Comparison of ENCODE assay signal across 8 cellular contexts in genomic region chr20:47352332-47353223, GRCh38. TPM values are rescaled to one million over a fixed set of nuclear protein-coding genes. Genes with fewer than 3 reads are reported as not detected.
DNase-seq lines count a peak whose midpoint lies in the region; ATAC-seq and TF ChIP-seq lines count a peak whose summit lies in the region.

No MANE protein-coding gene starts in this region.

- H3K36me3 ChIP-seq in smooth muscle cell (ENCODE audit: low read depth) = no peaks in the 10 kb centered on the region

- peak overlapping the region; percentile 80 for H3K27ac Mint-ChIP-seq in T-helper 2 cell treated with Interferon-gamma antibody and Interleukin-4, amounts not matched to agents 5 μg/mL and 100 μg/mL, for 36 hours
- peak overlapping the region; percentile 52 for H3K27ac Mint-ChIP-seq in activated CD8-positive, alpha-beta T cell treated with anti-CD3 and anti-CD28 coated beads for 36 hours
- H3K27ac Mint-ChIP-seq in stimulated activated memory B cell treated with anti-CD40 and anti-IgM and Interleukin-4, amounts not matched to agents 10 μg/mL and 1 μg/mL and 100 μg/mL, for 72 hours = no peak overlapping the region

- H3K4me3 Mint-ChIP-seq in T-helper 2 cell treated with Interferon-gamma antibody and Interleukin-4, amounts not matched to agents 5 μg/mL and 100 μg/mL, for 36 hours = no peak overlapping the region
- H3K4me3 Mint-ChIP-seq in activated CD8-positive, alpha-beta T cell treated with anti-CD3 and anti-CD28 coated beads for 36 hours = no peak overlapping the region
- no peak overlapping the region for H3K4me3 Mint-ChIP-seq in stimulated activated memory B cell treated with anti-CD40 and anti-IgM and Interleukin-4, amounts not matched to agents 10 μg/mL and 1 μg/mL and 100 μg/mL, for 72 hours

- peaks cover 89% of the 10 kb centered on the region for H3K79me2 ChIP-seq in smooth muscle cell (ENCODE audit: low read depth)

- intact Hi-C loops in activated CD8-positive, alpha-beta T cell treated with anti-CD3 and anti-CD28 coated beads for 36 hours (cut with micrococcal nuclease) = loop anchor here (5.0 kb wide), 1 partner anchor 35 kb away; no protein-coding TSS in a partner anchor
- intact Hi-C loops in left ventricle myocardium superior (cut with micrococcal nuclease) = no loop called here

- H4K20me1 ChIP-seq in smooth muscle cell (ENCODE audit: low read depth) = no peaks in the 10 kb centered on the region

- peak overlapping the region; percentile 51 for H3K9ac ChIP-seq in smooth muscle cell (ENCODE audit: low read depth)

- TF ChIP-seq CTCF in activated CD8-positive, alpha-beta T cell treated with anti-CD3 and anti-CD28 coated beads for 36 hours (IDR thresholded peaks at IDR 0.05) = no peak
- TF ChIP-seq CTCF in smooth muscle cell (IDR thresholded peaks at IDR 0.05; ENCODE audit: borderline replicate concordance, insufficient read depth, poor library complexity, severe bottlenecking) = no peak

- peaks cover 48% of the 10 kb centered on the region for H3F3A ChIP-seq in smooth muscle cell (ENCODE audit: low read depth)

- H3K27me3 ChIP-seq in smooth muscle cell (ENCODE audit: low read depth) = no peaks in the 10 kb centered on the region

- H3K36me3 Mint-ChIP-seq in T-helper 2 cell treated with Interferon-gamma antibody and Interleukin-4, amounts not matched to agents 5 μg/mL and 100 μg/mL, for 36 hours (ENCODE audit: low read depth) = peaks cover 31% of the 10 kb centered on the region
- H3K36me3 Mint-ChIP-seq in activated CD8-positive, alpha-beta T cell treated with anti-CD3 and anti-CD28 coated beads for 36 hours (ENCODE audit: low read depth) = peaks cover 44% of the 10 kb centered on the region
- peaks cover 4% of the 10 kb centered on the region for H3K36me3 Mint-ChIP-seq in stimulated activated memory B cell treated with anti-CD40 and anti-IgM and Interleukin-4, amounts not matched to agents 10 μg/mL and 1 μg/mL and 100 μg/mL, for 72 hours

- no peak overlapping the region for H2AFZ ChIP-seq in smooth muscle cell (ENCODE audit: low read depth)

- H3K4me2 ChIP-seq in smooth muscle cell = peak overlapping the region; percentile 81

- CTCF ChIA-PET in activated CD8-positive, alpha-beta T cell treated with anti-CD3 and anti-CD28 coated beads for 36 hours (lab: Charles Lee) = interaction anchor here (0.8 to 13.7 kb wide), 7 partner anchors 15 to 268 kb away, joined by 3 to 151 read pairs (median 5); no protein-coding TSS in a partner anchor

- no peaks in the 10 kb centered on the region for H3K9me3 Mint-ChIP-seq in T-helper 2 cell treated with Interferon-gamma antibody and Interleukin-4, amounts not matched to agents 5 μg/mL and 100 μg/mL, for 36 hours
- no peaks in the 10 kb centered on the region for H3K9me3 Mint-ChIP-seq in activated CD8-positive, alpha-beta T cell treated with anti-CD3 and anti-CD28 coated beads for 36 hours
- H3K9me3 Mint-ChIP-seq in stimulated activated memory B cell treated with anti-CD40 and anti-IgM and Interleukin-4, amounts not matched to agents 10 μg/mL and 1 μg/mL and 100 μg/mL, for 72 hours = no peaks in the 10 kb centered on the region

- H3K27me3 Mint-ChIP-seq in T-helper 2 cell treated with Interferon-gamma antibody and Interleukin-4, amounts not matched to agents 5 μg/mL and 100 μg/mL, for 36 hours (ENCODE audit: low read depth) = no peaks in the 10 kb centered on the region
- H3K27me3 Mint-ChIP-seq in activated CD8-positive, alpha-beta T cell treated with anti-CD3 and anti-CD28 coated beads for 36 hours = no peaks in the 10 kb centered on the region
- no peaks in the 10 kb centered on the region for H3K27me3 Mint-ChIP-seq in stimulated activated memory B cell treated with anti-CD40 and anti-IgM and Interleukin-4, amounts not matched to agents 10 μg/mL and 1 μg/mL and 100 μg/mL, for 72 hours

- H3K27ac ChIP-seq in smooth muscle cell (ENCODE audit: low read depth) = peak overlapping the region; percentile 99

- ATAC-seq in activated CD8-positive, alpha-beta T cell treated with anti-CD3 and anti-CD28 coated beads for 36 hours = no peak
- ATAC-seq in left ventricle myocardium superior = peak; percentile 58
- ATAC-seq in HG03280 (IDR thresholded peaks at IDR 0.05; ENCODE audit: unreplicated experiment) = no peak
- ATAC-seq in stimulated activated memory B cell treated with anti-CD40 and anti-IgM and Interleukin-4, amounts not matched to agents 10 μg/mL and 1 μg/mL and 100 μg/mL, for 72 hours = no peak

- 47% methylated on average over 13 of the region's 13 CpGs for WGBS in smooth muscle cell (ENCODE audit: low lambda C conversion rate)

- H3K4me1 Mint-ChIP-seq in T-helper 2 cell treated with Interferon-gamma antibody and Interleukin-4, amounts not matched to agents 5 μg/mL and 100 μg/mL, for 36 hours (ENCODE audit: low read depth) = peaks cover 39% of the 10 kb centered on the region
- H3K4me1 Mint-ChIP-seq in activated CD8-positive, alpha-beta T cell treated with anti-CD3 and anti-CD28 coated beads for 36 hours (ENCODE audit: low read depth) = peaks cover 22% of the 10 kb centered on the region
- H3K4me1 Mint-ChIP-seq in stimulated activated memory B cell treated with anti-CD40 and anti-IgM and Interleukin-4, amounts not matched to agents 10 μg/mL and 1 μg/mL and 100 μg/mL, for 72 hours = peaks cover 43% of the 10 kb centered on the region

- DNase-seq in T-helper 2 cell treated with Interferon-gamma antibody and Interleukin-4, amounts not matched to agents 5 μg/mL and 100 μg/mL, for 36 hours (ENCODE audit: low spot score) = no peak
- DNase-seq in T-helper 2 cell (no peak), left ventricle myocardium superior (peak; percentile 78), smooth muscle cell (lab: John Stamatoyannopoulos, UW; ENCODE audit: unreplicated experiment) (no peak)
- DNase-seq in activated CD8-positive, alpha-beta T cell treated with anti-CD3 and anti-CD28 coated beads for 36 hours = no peak
- no peak for DNase-seq in activated CD4-positive, alpha-beta T cell treated with anti-CD3 and anti-CD28 coated beads for 4 hours

- H3K4me1 ChIP-seq in smooth muscle cell (ENCODE audit: low read depth) = peaks cover 97% of the 10 kb centered on the region

- POLR2A ChIA-PET in activated CD8-positive, alpha-beta T cell treated with anti-CD3 and anti-CD28 coated beads for 36 hours (lab: Charles Lee) = interaction anchor here (0.7 to 1.0 kb wide), 3 partner anchors 20 to 219 kb away, joined by 3 read pairs; no protein-coding TSS in a partner anchor

- H3K9me3 ChIP-seq in smooth muscle cell (replicated peaks; ENCODE audit: low read depth) = no peaks in the 10 kb centered on the region

- H3K4me3 ChIP-seq in smooth muscle cell = peak overlapping the region; percentile 43

RNA-seq across cellular contexts. Expression of gene ZMYND8, which starts 3.9 kb away (rescaled TPM):
- total RNA-seq in activated CD8-positive, alpha-beta T cell treated with anti-CD3 and anti-CD28 coated beads for 36 hours = 10 to 100 TPM; 31.9 to 33.4 TPM
- total RNA-seq in left ventricle myocardium superior (40.1 TPM), smooth muscle cell (22.7 and 24.1 TPM in 2 replicates)
- polyA plus RNA-seq in smooth muscle cell = 14.7 and 15.2 TPM in 2 replicates
